ENCODE assay signal across 8 cellular contexts in the genomic region with DNA sequence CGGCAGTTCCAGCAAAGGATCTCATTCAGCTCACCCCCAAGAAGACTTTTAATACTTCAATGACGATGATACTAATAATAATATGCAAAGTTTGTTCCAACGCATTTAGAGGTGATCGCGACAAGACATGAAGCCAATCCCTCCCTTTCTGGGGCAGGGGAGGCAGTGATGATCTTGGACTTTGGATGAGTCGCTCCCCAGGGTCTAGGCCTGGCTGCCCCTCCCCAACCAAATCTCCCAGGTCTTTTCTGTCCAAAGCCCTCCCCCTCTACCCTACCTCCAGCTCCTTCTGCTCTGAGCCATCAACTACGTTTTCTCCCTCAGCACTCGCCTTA.
A peak's percentile ranks its signal among the peaks of the same experiment; 100 is the strongest.
DNase-seq lines count a peak whose midpoint lies in the region; ATAC-seq and TF ChIP-seq lines count a peak whose summit lies in the region.

No MANE protein-coding gene starts in this region.

- H3K4me3 ChIP-seq in fibroblast of pulmonary artery (replicated peaks; ENCODE audit: low read depth, low read length) (peak overlapping the region; percentile 57), rectal smooth muscle tissue (ENCODE audit: low read length) (peak overlapping the region; percentile 75)

- DNase-seq in fibroblast of pulmonary artery (ENCODE audit: low read depth) (no peak), epidermal melanocyte (ENCODE audit: insufficient read length, low spot score) (no peak)

- H3K9ac ChIP-seq in rectal smooth muscle tissue (ENCODE audit: low read length): peak overlapping the region; percentile 26

- ATAC-seq in GM18909 (IDR thresholded peaks at IDR 0.05; ENCODE audit: poor library complexity, unreplicated experiment): peak; percentile 12
- ATAC-seq in GM21825 (IDR thresholded peaks at IDR 0.05; ENCODE audit: unreplicated experiment): no peak
- no peak for ATAC-seq in HG03025 (IDR thresholded peaks at IDR 0.05; ENCODE audit: low FRiP score, unreplicated experiment)
- no peak for ATAC-seq in GM18858 (IDR thresholded peaks at IDR 0.05; ENCODE audit: unreplicated experiment)

- TF ChIP-seq CTCF in VCaP (conservative IDR thresholded peaks at IDR 0.05) (no peak), fibroblast of pulmonary artery (IDR thresholded peaks at IDR 0.05; ENCODE audit: low read length, missing control alignments) (no peak)

- peaks cover 6% of the 10 kb centered on the region for H3K27me3 ChIP-seq in rectal smooth muscle tissue (ENCODE audit: control insufficient read depth, insufficient read depth, low read length)

- peak overlapping the region; percentile 77 for H3K27ac ChIP-seq in VCaP
- H3K27ac ChIP-seq in rectal smooth muscle tissue (ENCODE audit: low read depth, low read length): peak overlapping the region; percentile 97

- H3K36me3 ChIP-seq in rectal smooth muscle tissue (ENCODE audit: control insufficient read depth, insufficient read depth, low read length): no peaks in the 10 kb centered on the region

- H3K4me1 ChIP-seq in rectal smooth muscle tissue (ENCODE audit: control insufficient read depth, insufficient read depth, low read length): peaks cover 8% of the 10 kb centered on the region
